Comparison of ENCODE assay signal across 27 cellular contexts in the genomic region with DNA sequence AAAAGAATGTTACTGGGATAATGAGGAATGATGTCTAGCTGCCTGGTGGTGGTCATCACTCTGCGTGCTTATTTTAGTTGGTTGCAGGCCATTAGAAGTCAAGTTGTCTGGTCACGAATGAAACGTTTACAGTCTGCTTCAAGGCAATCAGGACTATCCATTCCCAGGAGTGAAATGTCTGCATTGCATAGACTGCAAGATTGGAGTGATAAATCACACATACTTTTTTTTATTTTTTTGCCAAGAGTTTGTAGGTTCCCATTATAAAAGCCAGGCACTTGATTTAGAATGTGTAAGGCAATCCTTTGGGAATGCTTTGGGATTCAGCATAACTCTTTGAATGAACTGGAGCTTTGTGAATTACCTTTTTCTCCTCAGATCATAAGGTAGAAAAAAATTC.
"Had no signal": no experiment of that assay in that cellular context is flagged by ENCODE, and none has a peak within 500 bp of the region (broad histone marks: within the 10 kb centered on the region; RNA-seq: fewer than 3 reads in every experiment).

No MANE protein-coding gene starts in this region.

- H3K27me3 ChIP-seq: ovary, right atrium auricular region, right lobe of liver, tibial nerve, vagina had no signal

- H3K27ac Mint-ChIP-seq: immature natural killer cell; naive B cell; natural killer cell; progenitor cell of endocrine pancreas; stimulated activated memory B cell treated with anti-CD40 and anti-IgM and Interleukin-4, amounts not matched to agents 10 μg/mL and 1 μg/mL and 100 μg/mL, for 72 hours; stimulated activated naive CD8-positive, alpha-beta T cell treated with anti-CD3 and anti-CD28 coated beads, Interleukin-15, amount 100 ng/mL, for 72 hours had no signal

- H3K4me3 ChIP-seq: left ventricle myocardium inferior, lung, ovary, right atrium auricular region, right lobe of liver, smooth muscle cell, tibial nerve, upper lobe of left lung, vagina had no signal

- H3K4me1 Mint-ChIP-seq: immature natural killer cell; naive B cell; natural killer cell; stimulated activated memory B cell treated with anti-CD40 and anti-IgM and Interleukin-4, amounts not matched to agents 10 μg/mL and 1 μg/mL and 100 μg/mL, for 72 hours; stimulated activated naive CD8-positive, alpha-beta T cell treated with anti-CD3 and anti-CD28 coated beads, Interleukin-15, amount 100 ng/mL, for 72 hours had no signal

- H3K36me3 ChIP-seq: ovary, right atrium auricular region, right lobe of liver, tibial nerve, upper lobe of left lung, vagina had no signal

- ATAC-seq: left colon; natural killer cell; right lobe of liver; stimulated activated memory B cell treated with anti-CD40 and anti-IgM and Interleukin-4, amounts not matched to agents 10 μg/mL and 1 μg/mL and 100 μg/mL, for 72 hours; stimulated activated naive CD8-positive, alpha-beta T cell treated with anti-CD3 and anti-CD28 coated beads, Interleukin-15, amount 100 ng/mL, for 72 hours had no signal

- H3K4me2 ChIP-seq: smooth muscle cell had no signal

- DNase-seq: hypothalamus; immature natural killer cell; kidney; left colon; left ventricle myocardium inferior; mesendoderm; naive B cell; natural killer cell; ovary; right lobe of liver; stimulated activated CD4-positive, alpha-beta T cell treated with anti-CD3 and anti-CD28 coated beads, Interleukin-1b, Interleukin-23, amount 100 ng/mL, for 48 hours; stimulated activated CD4-positive, alpha-beta T cell treated with anti-CD3 and anti-CD28 coated beads, Interleukin-2, amount 100 ng/mL, for 48 hours; stimulated activated CD4-positive, alpha-beta T cell treated with anti-CD3 and anti-CD28 coated beads, Interleukin-4, amount 100 ng/mL, for 4 hours; stimulated activated CD8-positive, alpha-beta memory T cell treated with anti-CD3 and anti-CD28 coated beads, Interleukin-4, amount 100 ng/mL, for 48 hours; stimulated activated naive CD4-positive, alpha-beta T cell treated with Interleukin-2 at 50 U/mL for 16 hours; stimulated activated naive CD8-positive, alpha-beta T cell treated with anti-CD3 and anti-CD28 coated beads, Interleukin-15, amount 100 ng/mL, for 72 hours; substantia nigra; upper lobe of left lung had no signal

- H3K4me1 ChIP-seq: left ventricle myocardium inferior, right atrium auricular region, right lobe of liver, tibial nerve, upper lobe of left lung, vagina had no signal

- H3K36me3 Mint-ChIP-seq: immature natural killer cell; naive B cell; natural killer cell; stimulated activated memory B cell treated with anti-CD40 and anti-IgM and Interleukin-4, amounts not matched to agents 10 μg/mL and 1 μg/mL and 100 μg/mL, for 72 hours had no signal

- FAIRE-seq: islet of Langerhans, kidney had no signal

- H3K27me3 Mint-ChIP-seq: stimulated activated memory B cell treated with anti-CD40 and anti-IgM and Interleukin-4, amounts not matched to agents 10 μg/mL and 1 μg/mL and 100 μg/mL, for 72 hours; stimulated activated naive CD8-positive, alpha-beta T cell treated with anti-CD3 and anti-CD28 coated beads, Interleukin-15, amount 100 ng/mL, for 72 hours had no signal

- H3K9me3 ChIP-seq: ovary, right lobe of liver, upper lobe of left lung, vagina had no signal

- H3K27ac ChIP-seq: left ventricle myocardium inferior, ovary, right atrium auricular region, right lobe of liver, tibial nerve, upper lobe of left lung, vagina had no signal

- H3K4me3 Mint-ChIP-seq: immature natural killer cell; mesothelial cell of epicardium; naive B cell; natural killer cell; stimulated activated memory B cell treated with anti-CD40 and anti-IgM and Interleukin-4, amounts not matched to agents 10 μg/mL and 1 μg/mL and 100 μg/mL, for 72 hours; stimulated activated naive CD8-positive, alpha-beta T cell treated with anti-CD3 and anti-CD28 coated beads, Interleukin-15, amount 100 ng/mL, for 72 hours had no signal
